1 cellular context compared by ENCODE assay signal in the genomic region with DNA sequence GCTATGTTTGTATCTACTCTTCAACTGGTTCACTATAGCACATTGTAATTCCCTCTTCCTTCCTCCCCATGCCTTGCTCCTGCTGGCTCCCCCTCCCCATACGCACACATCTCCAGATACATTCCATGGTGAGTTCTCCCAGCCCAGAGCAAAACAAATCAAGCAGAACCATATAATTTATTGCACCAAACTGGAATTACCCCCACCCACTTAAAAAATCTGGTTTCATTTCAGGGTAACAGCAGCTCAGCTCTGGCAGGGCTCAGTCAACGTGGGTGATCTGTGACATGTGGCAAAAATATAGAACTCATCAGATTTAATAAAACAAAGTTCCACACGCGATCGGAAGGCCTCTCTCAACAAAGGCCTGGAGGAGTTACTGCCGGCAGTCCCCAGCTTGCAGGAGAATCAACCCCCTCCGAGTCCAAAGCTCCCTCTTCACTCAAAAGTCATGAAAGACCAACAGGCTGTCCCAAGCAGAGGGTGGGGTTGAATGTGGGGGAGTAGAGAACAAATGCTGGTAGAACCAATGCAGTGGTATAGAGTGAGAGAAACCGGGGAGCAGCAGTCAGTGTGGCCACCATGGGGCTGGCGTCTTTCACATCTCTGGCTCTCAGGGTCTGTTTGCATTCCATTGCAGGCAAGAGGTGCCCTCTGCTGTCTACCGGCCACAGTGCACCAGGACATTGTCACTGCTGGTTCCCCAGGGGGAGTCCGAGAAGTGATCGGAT.
A peak's percentile ranks its signal among the peaks of the same experiment; 100 is the strongest.
TF ChIP-seq lines count a peak whose summit lies in the region.

No MANE protein-coding gene starts in this region.

TF ChIP-seq in HepG2, 621 proteins besides CTCF, POLR2A, EP300 and RAD21 (continued from another document):
- TF ChIP-seq ZNF563 (CRISPR knock-in tag; IDR thresholded peaks at IDR 0.05) (no peak), ARNT2 (CRISPR knock-in tag; IDR thresholded peaks at IDR 0.05; ENCODE audit: low read depth) (no peak), JUNB (CRISPR knock-in tag; IDR thresholded peaks at IDR 0.05; ENCODE audit: borderline replicate concordance) (no peak), MIER3 (CRISPR knock-in tag; IDR thresholded peaks at IDR 0.05; ENCODE audit: borderline replicate concordance) (no peak), HOXA5 (CRISPR knock-in tag; IDR thresholded peaks at IDR 0.05) (0 out of 2 replicates have a peak, but pooled peaks have one; percentile 26), IKZF1 (IDR thresholded peaks at IDR 0.05) (no peak), MXI1 (IDR thresholded peaks at IDR 0.05; ENCODE audit: borderline replicate concordance, low read depth, low read length) (no peak), HNRNPK (IDR thresholded peaks at IDR 0.05; ENCODE audit: low read depth, low read length, poor library complexity, severe bottlenecking) (no peak), ATM (IDR thresholded peaks at IDR 0.05; ENCODE audit: borderline replicate concordance) (no peak), ZMYM3 (CRISPR knock-in tag; IDR thresholded peaks at IDR 0.05) (no peak), GRHL1 (CRISPR knock-in tag; conservative IDR thresholded peaks at IDR 0.05) (no peak), RORA (CRISPR knock-in tag; IDR thresholded peaks at IDR 0.05) (no peak), ZNF292 (CRISPR knock-in tag; IDR thresholded peaks at IDR 0.05; ENCODE audit: borderline replicate concordance, low read depth) (no peak), NPAS2 (CRISPR knock-in tag; IDR thresholded peaks at IDR 0.05; ENCODE audit: borderline replicate concordance) (no peak), ZSCAN30 (CRISPR knock-in tag; IDR thresholded peaks at IDR 0.05) (no peak), TBP (CRISPR knock-in tag; IDR thresholded peaks at IDR 0.05) (no peak), TEAD2 (CRISPR knock-in tag; IDR thresholded peaks at IDR 0.05) (no peak), HHEX (CRISPR knock-in tag; IDR thresholded peaks at IDR 0.05) (no peak), PHF8 (CRISPR knock-in tag; IDR thresholded peaks at IDR 0.05) (0 out of 2 replicates have a peak, but pooled peaks have one; percentile 14), ZSCAN9 (CRISPR knock-in tag; IDR thresholded peaks at IDR 0.05; ENCODE audit: borderline replicate concordance) (no peak), NFE2 (CRISPR knock-in tag; IDR thresholded peaks at IDR 0.05) (no peak), TCF7L2 (IDR thresholded peaks at IDR 0.05; ENCODE audit: low read depth, low read length) (no peak), XRCC5 (optimal IDR thresholded peaks at IDR 0.05; ENCODE audit: low read length) (peak; percentile 70), NCOR1 (IDR thresholded peaks at IDR 0.05; ENCODE audit: borderline replicate concordance, low read length) (no peak), ZNF83 (CRISPR knock-in tag; IDR thresholded peaks at IDR 0.05; ENCODE audit: borderline replicate concordance) (no peak), ZNF234 (CRISPR knock-in tag; conservative IDR thresholded peaks at IDR 0.05) (no peak), ATF1 (CRISPR knock-in tag; IDR thresholded peaks at IDR 0.05) (no peak), BCL6 (CRISPR knock-in tag; IDR thresholded peaks at IDR 0.05) (no peak), ZNF768 (CRISPR knock-in tag; IDR thresholded peaks at IDR 0.05) (no peak), SP2 (CRISPR knock-in tag; IDR thresholded peaks at IDR 0.05) (no peak), HOXD1 (CRISPR knock-in tag; IDR thresholded peaks at IDR 0.05) (no peak), NBN (conservative IDR thresholded peaks at IDR 0.05) (no peak), MBD4 (IDR thresholded peaks at IDR 0.05; ENCODE audit: borderline replicate concordance, low read length) (no peak), SYNCRIP (IDR thresholded peaks at IDR 0.05; ENCODE audit: insufficient read depth, low read depth, low read length) (no peak)
- TF ChIP-seq, protein P1, sequence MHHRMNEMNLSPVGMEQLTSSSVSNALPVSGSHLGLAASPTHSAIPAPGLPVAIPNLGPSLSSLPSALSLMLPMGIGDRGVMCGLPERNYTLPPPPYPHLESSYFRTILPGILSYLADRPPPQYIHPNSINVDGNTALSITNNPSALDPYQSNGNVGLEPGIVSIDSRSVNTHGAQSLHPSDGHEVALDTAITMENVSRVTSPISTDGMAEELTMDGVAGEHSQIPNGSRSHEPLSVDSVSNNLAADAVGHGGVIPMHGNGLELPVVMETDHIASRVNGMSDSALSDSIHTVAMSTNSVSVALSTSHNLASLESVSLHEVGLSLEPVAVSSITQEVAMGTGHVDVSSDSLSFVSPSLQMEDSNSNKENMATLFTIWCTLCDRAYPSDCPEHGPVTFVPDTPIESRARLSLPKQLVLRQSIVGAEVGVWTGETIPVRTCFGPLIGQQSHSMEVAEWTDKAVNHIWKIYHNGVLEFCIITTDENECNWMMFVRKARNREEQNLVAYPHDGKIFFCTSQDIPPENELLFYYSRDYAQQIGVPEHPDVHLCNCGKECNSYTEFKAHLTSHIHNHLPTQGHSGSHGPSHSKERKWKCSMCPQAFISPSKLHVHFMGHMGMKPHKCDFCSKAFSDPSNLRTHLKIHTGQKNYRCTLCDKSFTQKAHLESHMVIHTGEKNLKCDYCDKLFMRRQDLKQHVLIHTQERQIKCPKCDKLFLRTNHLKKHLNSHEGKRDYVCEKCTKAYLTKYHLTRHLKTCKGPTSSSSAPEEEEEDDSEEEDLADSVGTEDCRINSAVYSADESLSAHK (CRISPR knock-in tag; IDR thresholded peaks at IDR 0.05; ENCODE audit: borderline replicate concordance), result no peak
- TF ChIP-seq, protein P2, sequence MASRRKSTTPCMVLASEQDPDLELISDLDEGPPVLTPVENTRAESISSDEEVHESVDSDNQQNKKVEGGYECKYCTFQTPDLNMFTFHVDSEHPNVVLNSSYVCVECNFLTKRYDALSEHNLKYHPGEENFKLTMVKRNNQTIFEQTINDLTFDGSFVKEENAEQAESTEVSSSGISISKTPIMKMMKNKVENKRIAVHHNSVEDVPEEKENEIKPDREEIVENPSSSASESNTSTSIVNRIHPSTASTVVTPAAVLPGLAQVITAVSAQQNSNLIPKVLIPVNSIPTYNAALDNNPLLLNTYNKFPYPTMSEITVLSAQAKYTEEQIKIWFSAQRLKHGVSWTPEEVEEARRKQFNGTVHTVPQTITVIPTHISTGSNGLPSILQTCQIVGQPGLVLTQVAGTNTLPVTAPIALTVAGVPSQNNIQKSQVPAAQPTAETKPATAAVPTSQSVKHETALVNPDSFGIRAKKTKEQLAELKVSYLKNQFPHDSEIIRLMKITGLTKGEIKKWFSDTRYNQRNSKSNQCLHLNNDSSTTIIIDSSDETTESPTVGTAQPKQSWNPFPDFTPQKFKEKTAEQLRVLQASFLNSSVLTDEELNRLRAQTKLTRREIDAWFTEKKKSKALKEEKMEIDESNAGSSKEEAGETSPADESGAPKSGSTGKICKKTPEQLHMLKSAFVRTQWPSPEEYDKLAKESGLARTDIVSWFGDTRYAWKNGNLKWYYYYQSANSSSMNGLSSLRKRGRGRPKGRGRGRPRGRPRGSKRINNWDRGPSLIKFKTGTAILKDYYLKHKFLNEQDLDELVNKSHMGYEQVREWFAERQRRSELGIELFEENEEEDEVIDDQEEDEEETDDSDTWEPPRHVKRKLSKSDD (CRISPR knock-in tag; IDR thresholded peaks at IDR 0.05; ENCODE audit: low read depth), result no peak
- TF ChIP-seq, protein P3, sequence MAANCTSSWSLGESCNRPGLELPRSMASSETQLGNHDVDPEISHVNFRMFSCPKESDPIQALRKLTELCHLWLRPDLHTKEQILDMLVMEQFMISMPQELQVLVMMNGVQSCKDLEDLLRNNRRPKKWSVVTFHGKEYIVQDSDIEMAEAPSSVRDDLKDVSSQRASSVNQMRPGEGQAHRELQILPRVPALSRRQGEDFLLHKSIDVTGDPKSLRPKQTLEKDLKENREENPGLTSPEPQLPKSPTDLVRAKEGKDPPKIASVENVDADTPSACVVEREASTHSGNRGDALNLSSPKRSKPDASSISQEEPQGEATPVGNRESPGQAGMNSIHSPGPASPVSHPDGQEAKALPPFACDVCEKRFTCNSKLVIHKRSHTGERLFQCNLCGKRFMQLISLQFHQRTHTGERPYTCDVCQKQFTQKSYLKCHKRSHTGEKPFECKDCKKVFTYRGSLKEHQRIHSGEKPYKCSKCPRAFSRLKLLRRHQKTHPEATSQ (CRISPR knock-in tag; IDR thresholded peaks at IDR 0.05; ENCODE audit: borderline replicate concordance), result no peak
- TF ChIP-seq, protein P4, sequence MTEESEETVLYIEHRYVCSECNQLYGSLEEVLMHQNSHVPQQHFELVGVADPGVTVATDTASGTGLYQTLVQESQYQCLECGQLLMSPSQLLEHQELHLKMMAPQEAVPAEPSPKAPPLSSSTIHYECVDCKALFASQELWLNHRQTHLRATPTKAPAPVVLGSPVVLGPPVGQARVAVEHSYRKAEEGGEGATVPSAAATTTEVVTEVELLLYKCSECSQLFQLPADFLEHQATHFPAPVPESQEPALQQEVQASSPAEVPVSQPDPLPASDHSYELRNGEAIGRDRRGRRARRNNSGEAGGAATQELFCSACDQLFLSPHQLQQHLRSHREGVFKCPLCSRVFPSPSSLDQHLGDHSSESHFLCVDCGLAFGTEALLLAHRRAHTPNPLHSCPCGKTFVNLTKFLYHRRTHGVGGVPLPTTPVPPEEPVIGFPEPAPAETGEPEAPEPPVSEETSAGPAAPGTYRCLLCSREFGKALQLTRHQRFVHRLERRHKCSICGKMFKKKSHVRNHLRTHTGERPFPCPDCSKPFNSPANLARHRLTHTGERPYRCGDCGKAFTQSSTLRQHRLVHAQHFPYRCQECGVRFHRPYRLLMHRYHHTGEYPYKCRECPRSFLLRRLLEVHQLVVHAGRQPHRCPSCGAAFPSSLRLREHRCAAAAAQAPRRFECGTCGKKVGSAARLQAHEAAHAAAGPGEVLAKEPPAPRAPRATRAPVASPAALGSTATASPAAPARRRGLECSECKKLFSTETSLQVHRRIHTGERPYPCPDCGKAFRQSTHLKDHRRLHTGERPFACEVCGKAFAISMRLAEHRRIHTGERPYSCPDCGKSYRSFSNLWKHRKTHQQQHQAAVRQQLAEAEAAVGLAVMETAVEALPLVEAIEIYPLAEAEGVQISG (CRISPR knock-in tag; IDR thresholded peaks at IDR 0.05), result 0 out of 2 replicates have a peak, but pooled peaks have one; percentile 16
TF ChIP-seq in HepG2: peak in this region for 13.
